Comparison of ENCODE assay signal across 21 cellular contexts in genomic region chr13:51976423-51976822, GRCh38.
"Had no signal": no experiment of that assay in that cellular context is flagged by ENCODE, and none has a peak within 500 bp of the region (broad histone marks: within the 10 kb centered on the region; RNA-seq: fewer than 3 reads in every experiment).

No MANE protein-coding gene starts in this region.

- H3K27ac Mint-ChIP-seq: activated naive CD8-positive, alpha-beta T cell treated with anti-CD3 and anti-CD28 coated beads, Interleukin-2, amount 10 ng/mL, durations not matched to agents 7 days and 5 days; activated T-helper 1 cell treated with anti-CD3 and anti-CD28 coated beads, Interleukin-12 subunit alpha, Interleukin-12 subunit beta, Interleukin-2, Interleukin-4 antibody, amounts not matched to agents 30 ng/mL and 10 ng/mL and 1 ng/mL, durations not matched to agents 14 hours and 24 hours and 36 hours; endodermal cell; immature natural killer cell; mesothelial cell of epicardium; naive thymus-derived CD8-positive, alpha-beta T cell; neural progenitor cell had no signal

- H3K9me2 ChIP-seq: SK-N-SH had no signal

- H3K27ac ChIP-seq: cardiac muscle cell, left ventricle myocardium inferior, neural progenitor cell, spleen, thyroid gland had no signal

- H3K9me3 Mint-ChIP-seq: activated naive CD8-positive, alpha-beta T cell treated with anti-CD3 and anti-CD28 coated beads, Interleukin-2, amount 10 ng/mL, durations not matched to agents 7 days and 5 days; activated T-helper 1 cell treated with anti-CD3 and anti-CD28 coated beads, Interleukin-12 subunit alpha, Interleukin-12 subunit beta, Interleukin-2, Interleukin-4 antibody, amounts not matched to agents 30 ng/mL and 10 ng/mL and 1 ng/mL, durations not matched to agents 14 hours and 24 hours and 36 hours; endodermal cell; immature natural killer cell; naive thymus-derived CD8-positive, alpha-beta T cell; neural progenitor cell had no signal

- ATAC-seq: naive thymus-derived CD8-positive, alpha-beta T cell had no signal

- DNase-seq: activated CD4-positive, CD25-positive, alpha-beta regulatory T cell treated with anti-CD3 and anti-CD28 coated beads, Interleukin-2, amount 50 U/mL, for 72 hours; activated naive CD8-positive, alpha-beta T cell treated with anti-CD3 and anti-CD28 coated beads, Interleukin-2, amount 10 ng/mL, durations not matched to agents 7 days and 5 days; amygdala; cortex of kidney; endodermal cell; foreskin melanocyte; immature natural killer cell; left ventricle myocardium inferior; naive thymus-derived CD8-positive, alpha-beta T cell; posterior cingulate gyrus; SK-N-SH; spleen; stimulated activated CD4-positive, alpha-beta T cell treated with anti-CD3 and anti-CD28 coated beads, Interleukin-4, amount 100 ng/mL, for 1 hour; stimulated activated naive CD4-positive, alpha-beta T cell treated with Interleukin-2 at 50 U/mL for 16 hours; substantia nigra; T-helper 2 cell; thyroid gland had no signal

- H2AFZ ChIP-seq: neural progenitor cell had no signal

- H3K4me3 ChIP-seq: cardiac muscle cell, left ventricle myocardium inferior, neural progenitor cell, spleen, thyroid gland had no signal

- H3K9me3 ChIP-seq: left ventricle myocardium inferior, SK-N-SH, spleen, thyroid gland had no signal

- H3K4me1 ChIP-seq: spleen, thyroid gland had no signal

- H3K36me3 ChIP-seq: cardiac muscle cell, neural progenitor cell, spleen, thyroid gland had no signal

- H3K27me3 Mint-ChIP-seq: activated naive CD8-positive, alpha-beta T cell treated with anti-CD3 and anti-CD28 coated beads, Interleukin-2, amount 10 ng/mL, durations not matched to agents 7 days and 5 days had no signal

- H3K36me3 Mint-ChIP-seq: activated naive CD8-positive, alpha-beta T cell treated with anti-CD3 and anti-CD28 coated beads, Interleukin-2, amount 10 ng/mL, durations not matched to agents 7 days and 5 days; immature natural killer cell; naive thymus-derived CD8-positive, alpha-beta T cell; neural progenitor cell had no signal

- H3K4me3 Mint-ChIP-seq: activated naive CD8-positive, alpha-beta T cell treated with anti-CD3 and anti-CD28 coated beads, Interleukin-2, amount 10 ng/mL, durations not matched to agents 7 days and 5 days; activated T-helper 1 cell treated with anti-CD3 and anti-CD28 coated beads, Interleukin-12 subunit alpha, Interleukin-12 subunit beta, Interleukin-2, Interleukin-4 antibody, amounts not matched to agents 30 ng/mL and 10 ng/mL and 1 ng/mL, durations not matched to agents 14 hours and 24 hours and 36 hours; endodermal cell; immature natural killer cell; mesothelial cell of epicardium; naive thymus-derived CD8-positive, alpha-beta T cell; neural progenitor cell had no signal

- H3K27me3 ChIP-seq: cardiac muscle cell, neural progenitor cell, spleen, thyroid gland had no signal

- H3K4me2 ChIP-seq: neural progenitor cell, SK-N-SH had no signal

- H3K9ac ChIP-seq: neural progenitor cell, SK-N-SH had no signal
